In the genomic region with DNA sequence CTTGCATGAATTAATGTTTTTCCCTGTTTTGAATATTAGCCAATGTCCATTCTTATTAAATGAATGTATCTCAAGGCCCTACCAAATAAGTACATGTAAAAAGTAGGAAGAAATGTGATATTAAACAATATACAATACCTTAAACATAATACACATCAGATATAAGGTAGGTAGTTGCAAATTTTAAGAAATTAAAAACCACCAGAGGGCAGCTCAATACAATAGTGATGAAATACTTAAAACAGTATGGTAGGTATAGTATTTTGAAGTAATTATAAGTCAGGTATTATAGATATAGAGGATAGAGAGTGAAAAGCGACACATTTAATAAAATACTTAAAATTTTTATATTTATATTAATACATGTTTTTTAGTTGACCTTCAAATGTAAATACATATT, we compare ENCODE assay signal across 12 cellular contexts. TPM values are rescaled to one million over a fixed set of nuclear protein-coding genes. Genes with fewer than 3 reads are reported as not detected.
DNase-seq lines count a peak whose midpoint lies in the region; ATAC-seq and TF ChIP-seq lines count a peak whose summit lies in the region.
"Had no signal": no experiment of that assay in that cellular context is flagged by ENCODE, and none has a peak within 500 bp of the region (broad histone marks: within the 10 kb centered on the region; RNA-seq: fewer than 3 reads in every experiment).

No MANE protein-coding gene starts in this region.

- POLR2A ChIA-PET in A673 (lab: Charles Lee; ENCODE audit: low non-redundant PET) (no interaction called here), SK-N-SH (lab: Yijun Ruan, JAX) (interaction anchor here (0.6 kb wide), 1 partner anchor 1253 kb away, joined by 3 read pairs; no protein-coding TSS in a partner anchor)

- no peaks in the 10 kb centered on the region for H4K20me1 ChIP-seq in SK-N-SH (ENCODE audit: insufficient read depth)

- TF ChIP-seq CTCF in A673 (conservative IDR thresholded peaks at IDR 0.05; ENCODE audit: low read depth, low read length) (peak; percentile 41; the same call in 1 of the 2 replicates), GM13977 (IDR thresholded peaks at IDR 0.05; ENCODE audit: extremely low read depth, insufficient read depth, missing control alignments) (no peak), SK-N-SH (IDR thresholded peaks at IDR 0.05) (peak; percentile 60), fibroblast of villous mesenchyme (IDR thresholded peaks at IDR 0.05; ENCODE audit: insufficient read depth, low read depth, low read length) (no peak)

- H3K4me1 ChIP-seq in A673 (ENCODE audit: insufficient read depth, low read length, poor library complexity, severe bottlenecking) (no peaks in the 10 kb centered on the region), SK-N-SH (ENCODE audit: control insufficient read depth in 1 of 2, insufficient read depth in 2 of 2, low read depth in 1 of 2, low read length in 1 of 2) (no peaks in the 10 kb centered on the region)
- H3K4me1 ChIP-seq: gastrocnemius medialis had no signal

- intact Hi-C loops in A673 (cut with micrococcal nuclease; ENCODE audit: unreplicated experiment): loop anchor here (5.0 kb wide), 1 partner anchor 75 kb away; no protein-coding TSS in a partner anchor

- no peak overlapping the region for H3K27ac ChIP-seq in A673 (ENCODE audit: low read depth, low read length, poor library complexity, severe bottlenecking)
- H3K27ac ChIP-seq in SK-N-SH (ENCODE audit: low read depth in 2 of 2, low read length in 1 of 2): no peak overlapping the region
- H3K27ac ChIP-seq: gastrocnemius medialis had no signal

- in situ Hi-C loops in GM13977 (cut with MboI; ENCODE audit: low pct_unique_long_range_greater_than_20kb, low sequenced_read_pairs, unreplicated experiment): no loop called here

- BruUV-seq in A673 (replicated peaks; lab: Mats Ljungman, UMichigan): no TSS peak

- peaks cover 4% of the 10 kb centered on the region for H3K9me3 ChIP-seq in A673 (ENCODE audit: low read depth, low read length, poor library complexity, severe bottlenecking)
- no peaks in the 10 kb centered on the region for H3K9me3 ChIP-seq in SK-N-SH
- H3K9me3 ChIP-seq: gastrocnemius medialis had no signal

- no peak overlapping the region for H2AFZ ChIP-seq in SK-N-SH (ENCODE audit: low read depth)

- no peaks in the 10 kb centered on the region for H3K9me2 ChIP-seq in SK-N-SH

- 25% methylated on average over 1 of the region's 1 CpG for WGBS in SK-N-SH (ENCODE audit: low lambda C conversion rate)

- no peak for TF ChIP-seq EP300 in SK-N-SH (IDR thresholded peaks at IDR 0.05; ENCODE audit: borderline replicate concordance in 1 of 2, low read depth in 1 of 2, low read length in 1 of 2)

- H3K36me3 ChIP-seq in A673 (ENCODE audit: insufficient read depth, low read length, poor library complexity, severe bottlenecking) (no peaks in the 10 kb centered on the region), SK-N-SH (replicated peaks in 1 of 2; ENCODE audit: control insufficient read depth in 1 of 2, insufficient read depth in 2 of 2, low read length in 1 of 2) (no peaks in the 10 kb centered on the region)
- H3K36me3 ChIP-seq: gastrocnemius medialis had no signal

- CTCF ChIA-PET in A673 (lab: Charles Lee) (no interaction called here), SK-N-SH (lab: Yijun Ruan, JAX) (interaction anchor here (3.8 kb wide), 1 partner anchor 482 kb away, joined by 18 read pairs; no protein-coding TSS in a partner anchor)

- no peak overlapping the region for H3K4me2 ChIP-seq in SK-N-SH

- TF ChIP-seq RAD21 in SK-N-SH (IDR thresholded peaks at IDR 0.05; ENCODE audit: low read length): peak; percentile 59

- ATAC-seq in HG03159 (IDR thresholded peaks at IDR 0.05; ENCODE audit: unreplicated experiment): no peak
- ATAC-seq: natural killer cell treated with Interleukin-12 subunit alpha and Interleukin-12 subunit beta and Interleukin-15 and Interleukin-18, amount 100 ng/mL, for 72 hours had no signal

- H3K27me3 ChIP-seq in A673 (replicated peaks; ENCODE audit: insufficient read depth, low read depth, low read length, poor library complexity): no peaks in the 10 kb centered on the region
- no peaks in the 10 kb centered on the region for H3K27me3 ChIP-seq in SK-N-SH (ENCODE audit: insufficient read depth)
- H3K27me3 ChIP-seq: gastrocnemius medialis had no signal

- peak; percentile 17 for DNase-seq in A673 (ENCODE audit: low spot score)
- DNase-seq in GM13977 (ENCODE audit: low spot score): peak; percentile 23
- DNase-seq in SK-N-SH: no peak
- DNase-seq in fibroblast of villous mesenchyme (ENCODE audit: low read depth): peak; percentile 33
- DNase-seq in activated CD4-positive, alpha-beta T cell treated with anti-CD3 and anti-CD28 coated beads, Interleukin-2, amount 50 U/mL, for 4 hours: no peak
- DNase-seq in activated CD4-positive, CD25-positive, alpha-beta regulatory T cell (lab: John Stamatoyannopoulos, UW): no peak
- DNase-seq in NCI-H774 (lab: John Stamatoyannopoulos, UW): no peak
- DNase-seq: activated naive CD4-positive, alpha-beta T cell treated with anti-CD3 and anti-CD28 coated beads, Interleukin-2, amount 50 U/mL, for 16 hours; gastrocnemius medialis; NCI-H2107 had no signal

- H3K9ac ChIP-seq in SK-N-SH: no peak overlapping the region

- H3K4me3 ChIP-seq in A673 (ENCODE audit: low read depth, low read length, poor library complexity, severe bottlenecking) (no peak overlapping the region), SK-N-SH (ENCODE audit: low read depth in 2 of 2, low read length in 1 of 2) (no peak overlapping the region), fibroblast of villous mesenchyme (ENCODE audit: low read depth, low read length) (no peak overlapping the region)
- H3K4me3 ChIP-seq: gastrocnemius medialis had no signal

- no peaks in the 10 kb centered on the region for H3F3A ChIP-seq in SK-N-SH (replicated peaks; ENCODE audit: insufficient read depth)

- H3K79me2 ChIP-seq in SK-N-SH (ENCODE audit: insufficient read depth): no peaks in the 10 kb centered on the region

TF ChIP-seq in SK-N-SH, 30 proteins besides CTCF, POLR2A, EP300 and RAD21:
- no peak for TF ChIP-seq TEAD4 (IDR thresholded peaks at IDR 0.05; ENCODE audit: borderline replicate concordance, insufficient read depth)
- TF ChIP-seq USF1 (IDR thresholded peaks at IDR 0.05; ENCODE audit: borderline replicate concordance, low read depth): no peak
- no peak for TF ChIP-seq TAF1 (IDR thresholded peaks at IDR 0.05; ENCODE audit: borderline replicate concordance, low read depth, low read length)
- peak; percentile 40; the same call in 1 of the 2 replicates for TF ChIP-seq SMC3 (IDR thresholded peaks at IDR 0.05; ENCODE audit: low read depth, low read length)
- no peak for TF ChIP-seq RFX5 (IDR thresholded peaks at IDR 0.05; ENCODE audit: low read length)
- TF ChIP-seq RXRA (IDR thresholded peaks at IDR 0.05; ENCODE audit: borderline replicate concordance, low read depth): no peak
- TF ChIP-seq CHD2 (IDR thresholded peaks at IDR 0.05; ENCODE audit: low read length, partially characterized antibody): no peak

RNA-seq across cellular contexts. Expression of gene CDK14, which starts 43.6 kb away (rescaled TPM):
- total RNA-seq in A673 (2021) (128 and 131 TPM in 2 replicates), fibroblast of villous mesenchyme (29.0 and 41.0 TPM in 2 replicates)
- polyA plus RNA-seq in SK-N-SH (2012; rRNA removed): 13.9 and 15.6 TPM in 2 replicates
- polyA plus RNA-seq in SK-N-SH (2012; cell fraction: cytosol; rRNA removed): 21.5 and 23.1 TPM in 2 replicates
- 7.3 and 13.4 TPM in 2 replicates for polyA plus RNA-seq in SK-N-SH (2012; cell fraction: nucleus; rRNA removed)

Comparison
In these comparisons a context has a peak if more than half of its experiments do, and no peak if none do; other contexts are left out.
1. DNase-seq: peak in A673 (single experiment), GM13977 (single experiment) and fibroblast of villous mesenchyme (single experiment); none in SK-N-SH (single experiment), activated CD4-positive, alpha-beta T cell treated with anti-CD3 and anti-CD28 coated beads, Interleukin-2, amount 50 U/mL, for 4 hours (0 of 2), activated CD4-positive, CD25-positive, alpha-beta regulatory T cell (0 of 4) and NCI-H774 (single experiment).
2. CTCF ChIP-seq: peak in A673 (single experiment) and SK-N-SH (single experiment); none in GM13977 (single experiment) and fibroblast of villous mesenchyme (single experiment).